Comparison of ENCODE assay signal across 8 cellular contexts in genomic region chr11:64863381-64864060, GRCh38. TPM values are rescaled to one million over a fixed set of nuclear protein-coding genes. Genes with fewer than 3 reads are reported as not detected.
DNase-seq lines count a peak whose midpoint lies in the region; ATAC-seq and TF ChIP-seq lines count a peak whose summit lies in the region.

No MANE protein-coding gene starts in this region.

- H3K27me3 ChIP-seq in neuronal stem cell (ENCODE audit: control insufficient read depth in 3 of 3, insufficient read depth in 3 of 3, low read depth in 1 of 3, low read length in 3 of 3): no peaks in the 10 kb centered on the region

- H4K8ac ChIP-seq in neuronal stem cell (ENCODE audit: low read depth, low read length): no peak overlapping the region

- peaks cover 90% of the 10 kb centered on the region for H3K4me1 Mint-ChIP-seq in CD14-positive monocyte
- H3K4me1 Mint-ChIP-seq in effector memory CD8-positive, alpha-beta T cell (ENCODE audit: low read depth in 2 of 2): peaks cover 78 to 79% of the 10 kb centered on the region in 2 donors

- H3K23ac ChIP-seq in neuronal stem cell (ENCODE audit: low read depth, low read length, poor library complexity): peak overlapping the region; percentile 87

- peaks cover 17% of the 10 kb centered on the region for H3K79me1 ChIP-seq in neuronal stem cell (ENCODE audit: low read depth, low read length)

- peak overlapping the region; percentile 15 for H2AFZ ChIP-seq in neuronal stem cell (ENCODE audit: low read length)

- H3K9me3 ChIP-seq in neuronal stem cell (replicated peaks in 1 of 2; ENCODE audit: control insufficient read depth in 2 of 2, insufficient read depth in 1 of 2, low read depth in 1 of 2, low read length in 2 of 2): no peaks in the 10 kb centered on the region

- WGBS in neuronal stem cell (ENCODE audit: extremely low coverage in 2 of 2, insufficient read length in 2 of 2, insufficient replicate concordance in 1 of 2), 2 donors: no CpG with 5 or more reads among the region's 23 CpGs

- TF ChIP-seq CTCF in CD14-positive monocyte (IDR thresholded peaks at IDR 0.05): no peak

- H2BK120ac ChIP-seq in neuronal stem cell (ENCODE audit: low read depth, low read length): peak overlapping the region; percentile 84

- H3K9ac ChIP-seq in neuronal stem cell (ENCODE audit: low read depth, low read length, poor library complexity): no peak overlapping the region

- H3K4me1 ChIP-seq in neuronal stem cell (ENCODE audit: control insufficient read depth in 2 of 2, insufficient read depth in 1 of 2, low read depth in 1 of 2, low read length in 2 of 2): peaks cover 29 to 32% of the 10 kb centered on the region in 2 donors

- peaks cover 9 to 20% of the 10 kb centered on the region in 2 donors for H3K36me3 ChIP-seq in neuronal stem cell (replicated peaks in 1 of 2; ENCODE audit: control insufficient read depth in 2 of 2, insufficient read depth in 2 of 2, low read length in 2 of 2)

- peaks cover 0 to 3% (median 0%) of the 10 kb centered on the region in 7 donors for H3K9me3 Mint-ChIP-seq in CD14-positive monocyte
- H3K9me3 Mint-ChIP-seq in effector memory CD8-positive, alpha-beta T cell: no peaks in the 10 kb centered on the region

- H3K4ac ChIP-seq in neuronal stem cell (ENCODE audit: low read length): no peak overlapping the region

- no peak overlapping the region for H3K4me2 ChIP-seq in neuronal stem cell (ENCODE audit: insufficient read depth, low read length, poor library complexity, severe bottlenecking)

- H3K27ac ChIP-seq in neuronal stem cell (replicated peaks; ENCODE audit: low read length): peak overlapping the region; percentile 55

- H4K91ac ChIP-seq in neuronal stem cell (ENCODE audit: low read depth, low read length, poor library complexity): peak overlapping the region; percentile 75

- peak overlapping the region; percentile 94 for H2BK5ac ChIP-seq in neuronal stem cell (ENCODE audit: low read length)

- DNase-seq in CD14-positive monocyte (ENCODE audit: low spot score): no peak
- DNase-seq in NCI-H82 (lab: John Stamatoyannopoulos, UW): peak; percentile 79
- DNase-seq in effector memory CD8-positive, alpha-beta T cell: no peak
- no peak for DNase-seq in neuronal stem cell (ENCODE audit: low spot score)
- no peak for DNase-seq in 8988T
- no peak for DNase-seq in HT-29 (ENCODE audit: low spot score)
- DNase-seq in putamen (ENCODE audit: low spot score): no peak

- H3K36me3 Mint-ChIP-seq in CD14-positive monocyte: peaks cover 43 to 68% of the 10 kb centered on the region in 2 donors
- H3K36me3 Mint-ChIP-seq in effector memory CD8-positive, alpha-beta T cell (ENCODE audit: insufficient read depth): peaks cover 97% of the 10 kb centered on the region

- no peak overlapping the region for H3K4me3 Mint-ChIP-seq in CD14-positive monocyte
- H3K4me3 Mint-ChIP-seq in effector memory CD8-positive, alpha-beta T cell: peak overlapping the region; percentile 85 to 92

- H3K14ac ChIP-seq in neuronal stem cell (ENCODE audit: low read length): peak overlapping the region; percentile 79

- no peak overlapping the region for H3K4me3 ChIP-seq in neuronal stem cell (ENCODE audit: low read length in 2 of 2)

- H3K27ac Mint-ChIP-seq in CD14-positive monocyte: peak overlapping the region in 4 of 7 donors; percentile 83 to 94 (median 92)
- peak overlapping the region; percentile 95 to 97 for H3K27ac Mint-ChIP-seq in effector memory CD8-positive, alpha-beta T cell

- H2BK15ac ChIP-seq in neuronal stem cell (ENCODE audit: low read length): peak overlapping the region; percentile 99

- no peak for ATAC-seq in effector memory CD8-positive, alpha-beta T cell (replicated peaks)
- ATAC-seq in HG02763 (IDR thresholded peaks at IDR 0.05; ENCODE audit: unreplicated experiment): no peak

- intact Hi-C loops in CD14-positive monocyte (cut with micrococcal nuclease): loop anchor here in 1 of 2 donors (2.0 kb wide), 1 partner anchor 13 kb away; no protein-coding TSS in a partner anchor

- peak overlapping the region; percentile 99 for H2AK5ac ChIP-seq in neuronal stem cell (ENCODE audit: low read depth, low read length)

- H3K27me3 Mint-ChIP-seq in CD14-positive monocyte (ENCODE audit: low read depth in 3 of 3): peaks cover 0 to 6% (median 2%) of the 10 kb centered on the region in 3 donors
- H3K27me3 Mint-ChIP-seq in effector memory CD8-positive, alpha-beta T cell: no peaks in the 10 kb centered on the region

- peak overlapping the region; percentile 80 for H2BK12ac ChIP-seq in neuronal stem cell (ENCODE audit: low read length)

- H3K18ac ChIP-seq in neuronal stem cell (ENCODE audit: low read length): peak overlapping the region; percentile 96

RNA-seq across cellular contexts. Expression of gene EHD1, which starts 14.9 kb away (rescaled TPM):
- 10 to 100 TPM; 30.3 to 48.4 TPM for polyA plus RNA-seq in CD14-positive monocyte
- 24.4 TPM for polyA plus RNA-seq in neuronal stem cell (2013, experiment 1 of 2)
- polyA plus RNA-seq in neuronal stem cell (2013, experiment 2 of 2): 23.3 TPM
- total RNA-seq in HT-29 (2014; rRNA removed; shearing (Covaris generic)): 118 and 123 TPM in 2 replicates

RNA-seq across cellular contexts. Expression of gene CDC42BPG, which starts 19.1 kb away (rescaled TPM):
- not detected for polyA plus RNA-seq in CD14-positive monocyte
- polyA plus RNA-seq in neuronal stem cell (2013, experiment 1 of 2): 1.1 TPM
- 1.1 TPM for polyA plus RNA-seq in neuronal stem cell (2013, experiment 2 of 2)
- 22.7 and 24.7 TPM in 2 replicates for total RNA-seq in HT-29 (2014; rRNA removed; shearing (Covaris generic))

RNA-seq across cellular contexts. Expression of gene MEN1, which starts 53.2 kb away (rescaled TPM):
- 10 to 100 TPM in 1 of 2 donors, 1 to 10 TPM in 1; 9.4 to 10.0 TPM for polyA plus RNA-seq in CD14-positive monocyte
- polyA plus RNA-seq in neuronal stem cell (2013, experiment 1 of 2): 59.7 TPM
- 59.7 TPM for polyA plus RNA-seq in neuronal stem cell (2013, experiment 2 of 2)
- total RNA-seq in HT-29 (2014; rRNA removed; shearing (Covaris generic)): 35.1 and 38.0 TPM in 2 replicates

RNA-seq across cellular contexts. Expression of gene ATG2A, which starts 53.5 kb away (rescaled TPM):
- polyA plus RNA-seq in CD14-positive monocyte: 1 to 10 TPM; 2.6 to 4.0 TPM
- polyA plus RNA-seq in neuronal stem cell (2013, experiment 1 of 2): 5.3 TPM
- polyA plus RNA-seq in neuronal stem cell (2013, experiment 2 of 2): 5.5 TPM
- 47.1 and 50.5 TPM in 2 replicates for total RNA-seq in HT-29 (2014; rRNA removed; shearing (Covaris generic))

Comparison
In these comparisons a context has a peak if more than half of its experiments do, and no peak if none do; other contexts are left out.
1. H3K4me3 Mint-ChIP-seq: peak in effector memory CD8-positive, alpha-beta T cell (2 of 2); none in CD14-positive monocyte (0 of 2).